In the genomic region with DNA sequence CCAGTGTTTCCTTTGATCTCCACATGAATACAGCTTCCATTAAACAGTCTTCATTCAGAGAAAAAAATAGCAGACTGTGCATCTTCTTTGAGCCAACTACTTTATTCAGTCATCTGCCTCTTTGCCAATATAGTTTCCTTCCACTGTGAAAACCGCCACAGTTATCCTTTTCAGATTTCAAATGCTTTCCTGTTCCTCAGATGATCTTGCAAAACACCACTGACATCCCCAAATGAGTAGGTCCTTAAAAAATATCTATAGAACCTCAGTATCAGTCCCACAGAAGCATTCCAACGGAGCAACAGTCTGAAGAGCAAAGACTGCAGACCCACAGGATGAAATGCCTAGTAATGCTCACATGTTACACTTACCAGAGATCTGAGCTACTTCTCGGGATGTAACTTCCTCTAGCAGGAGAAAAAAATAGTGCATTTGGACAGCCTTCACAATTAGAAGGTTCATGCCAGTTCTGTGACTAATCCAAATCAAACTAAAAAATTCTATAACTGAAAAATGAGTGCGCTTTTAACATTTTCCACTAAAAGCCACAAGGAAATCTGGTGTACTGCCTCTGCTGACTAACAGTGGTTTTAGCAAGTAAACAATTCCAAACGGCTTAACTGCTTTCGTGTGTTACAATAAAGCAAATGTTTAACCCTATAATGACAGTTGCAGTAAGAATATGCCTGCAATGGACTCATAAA, we compare ENCODE assay signal across 8 cellular contexts. TPM values are rescaled to one million over a fixed set of nuclear protein-coding genes. Genes with fewer than 3 reads are reported as not detected.
A peak's percentile ranks its signal among the peaks of the same experiment; 100 is the strongest.
DNase-seq lines count a peak whose midpoint lies in the region; ATAC-seq and TF ChIP-seq lines count a peak whose summit lies in the region.

A gene (minus strand): TSS at position 380 of the 704 bp plus-strand sequence. CDS start 1,458 bp downstream, outside the sequence.

- no peaks in the 10 kb centered on the region; the same call in 1 of the 2 replicates for H3K36me3 ChIP-seq in HUES6 (ENCODE audit: control insufficient read depth, insufficient read depth, low read length)
- no peaks in the 10 kb centered on the region for H3K36me3 ChIP-seq in endocrine pancreas (ENCODE audit: control insufficient read depth, insufficient read depth, low read length)
- H3K36me3 ChIP-seq in testis (ENCODE audit: low read depth, missing control alignments): no peaks in the 10 kb centered on the region

- DNase-seq in activated T-cell treated with anti-CD3 and anti-CD28 coated beads for 24 hours (ENCODE audit: low read depth) (peak; percentile 11), activated T-cell treated with anti-CD3 and anti-CD28 coated beads for 4 hours (no peak), T-cell (peak in 1 of 34 experiments; percentile 11), medulla oblongata (ENCODE audit: extremely low spot score) (peak; percentile 83), testis (no peak)

- H3K27me3 ChIP-seq in HUES6 (ENCODE audit: control insufficient read depth, insufficient read depth, low read length): no peaks in the 10 kb centered on the region
- no peaks in the 10 kb centered on the region for H3K27me3 ChIP-seq in endocrine pancreas (ENCODE audit: control insufficient read depth, insufficient read depth, low read length)
- H3K27me3 ChIP-seq in testis: no peaks in the 10 kb centered on the region

- H3K4me1 ChIP-seq in HUES6 (ENCODE audit: control insufficient read depth, insufficient read depth, low read length) (peaks cover 23% of the 10 kb centered on the region), endocrine pancreas (ENCODE audit: control insufficient read depth, insufficient read depth, low read length) (peaks cover 32% of the 10 kb centered on the region), testis (peaks cover 9% of the 10 kb centered on the region)

- H3K36me3 Mint-ChIP-seq in T-cell: peaks cover 9% of the 10 kb centered on the region

- CTCF ChIA-PET in T-cell (lab: Charles Lee): interaction anchor here (0.5 to 1.9 kb wide), 13 partner anchors 10 to 1741 kb away, joined by 3 to 16 read pairs (median 3); no protein-coding TSS in a partner anchor

- no peaks in the 10 kb centered on the region for H3K9me3 Mint-ChIP-seq in T-cell

- H3K9me3 ChIP-seq in HUES6 (ENCODE audit: control insufficient read depth, insufficient read depth, low read depth, low read length): no peaks in the 10 kb centered on the region
- H3K9me3 ChIP-seq in endocrine pancreas (ENCODE audit: control insufficient read depth, low read length): no peaks in the 10 kb centered on the region
- H3K9me3 ChIP-seq in testis: no peaks in the 10 kb centered on the region

- H3K9ac ChIP-seq in HUES6 (ENCODE audit: low read length): no peak within 1 kb of the TSS
- peak within 1 kb of the TSS; percentile 7 for H3K9ac ChIP-seq in endocrine pancreas (ENCODE audit: control insufficient read depth, insufficient read depth, low read length)

- ATAC-seq in T-cell (replicated peaks in 1 of 4) (peak; percentile 55 to 69 (median 59)), HG03469 (IDR thresholded peaks at IDR 0.05; ENCODE audit: unreplicated experiment) (no peak)

- WGBS in testis, 2 donors: 17 to 24% methylated on average over 6 of the region's 6 CpGs

- H3K4me1 Mint-ChIP-seq in T-cell: peaks cover 74 to 86% (median 80%) of the 10 kb centered on the region in 3 donors

- peak within 1 kb of the TSS; percentile 87 for H3K27ac Mint-ChIP-seq in T-cell

- no peaks in the 10 kb centered on the region for H3K27me3 Mint-ChIP-seq in T-cell

- H3K4me3 ChIP-seq in HUES6 (ENCODE audit: low read depth, low read length) (peak within 1 kb of the TSS; percentile 32; the same call in 1 of the 2 replicates), endocrine pancreas (ENCODE audit: control insufficient read depth, insufficient read depth, low read length) (peak within 1 kb of the TSS; percentile 67), testis (peak within 1 kb of the TSS; percentile 18 to 23)

- H3K27ac ChIP-seq in HUES6 (ENCODE audit: low read depth, low read length): peak within 1 kb of the TSS; percentile 35; the same call in 1 of the 2 replicates
- peak within 1 kb of the TSS; percentile 60 to 87 for H3K27ac ChIP-seq in testis

- intact Hi-C loops in testis (cut with DNase I; ENCODE audit: low total_unique reads): no loop called here

- TF ChIP-seq CTCF in testis (IDR thresholded peaks at IDR 0.05): peak in 2 of 3 experiments; percentile 15 to 17

- H3K4me3 Mint-ChIP-seq in T-cell: peak within 1 kb of the TSS; percentile 57 to 83 (median 76)

- TF ChIP-seq POLR2A in testis (IDR thresholded peaks at IDR 0.05): no peak

- POLR2A ChIA-PET in T-cell (lab: Charles Lee): interaction anchor here (0.7 to 1.0 kb wide), 4 partner anchors 10 to 711 kb away, joined by 4 to 10 read pairs (median 6); no protein-coding TSS in a partner anchor

RNA-seq across cellular contexts. Expression of the gene that starts here (rescaled TPM):
- total RNA-seq in T-cell (10 to 100 TPM; 30.1 to 67.6 (median 39.0) TPM), testis (10 to 100 TPM; 93.8 to 96.3 TPM)
- 82.8 TPM for polyA plus RNA-seq in testis (ENCODE audit: insufficient read depth, low read depth, low replicate concordance)

Comparison
In these comparisons a context has a peak if more than half of its experiments do, and no peak if none do; other contexts are left out.
1. DNase-seq: peak in activated T-cell treated with anti-CD3 and anti-CD28 coated beads for 24 hours (single experiment) and medulla oblongata (single experiment); none in activated T-cell treated with anti-CD3 and anti-CD28 coated beads for 4 hours (single experiment) and testis (single experiment).
2. Peak in every context shown above with its lines, with median percentiles within 50 percentile points of each other: H3K4me3 ChIP-seq.